ENCODE assay signal across 23 cellular contexts in the genomic region with DNA sequence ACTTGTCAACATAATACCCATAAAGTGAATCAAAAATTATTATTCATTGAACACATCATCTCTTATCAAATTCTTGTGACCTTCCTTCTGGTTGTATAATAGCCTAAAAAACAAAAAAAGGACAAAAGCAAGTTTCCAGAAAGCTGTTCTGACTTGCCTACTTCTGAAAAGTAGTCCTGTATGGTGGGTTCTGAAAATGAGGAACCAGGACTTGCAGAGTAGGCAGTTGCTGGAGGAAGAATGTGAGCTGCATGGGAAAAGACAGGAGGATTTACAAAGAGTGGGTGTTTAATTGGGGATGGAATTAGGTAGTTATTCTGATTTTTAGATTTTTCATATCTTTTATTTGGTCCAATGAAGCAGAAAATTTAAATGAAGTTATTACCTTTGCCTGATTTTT. TPM values are rescaled to one million over a fixed set of nuclear protein-coding genes. Genes with fewer than 3 reads are reported as not detected.
DNase-seq lines count a peak whose midpoint lies in the region; ATAC-seq, FAIRE-seq and TF ChIP-seq lines count a peak whose summit lies in the region.
"Had no signal": no experiment of that assay in that cellular context is flagged by ENCODE, and none has a peak within 500 bp of the region (broad histone marks: within the 10 kb centered on the region; RNA-seq: fewer than 3 reads in every experiment).

No MANE protein-coding gene starts in this region.

- H3K27me3 ChIP-seq in left ventricle myocardium inferior (ENCODE audit: low read depth) (no peaks in the 10 kb centered on the region), adipocyte (replicated peaks; ENCODE audit: control insufficient read depth, insufficient read depth, low read length) (no peaks in the 10 kb centered on the region)
- H3K27me3 ChIP-seq: cardiac muscle cell, uterus had no signal

- FAIRE-seq in D721Med (lab: Jason Lieb, UNC): no peak
- FAIRE-seq: TTC549 had no signal

- no peak overlapping the region for H3K9ac ChIP-seq in adipocyte (ENCODE audit: low read length)

- peaks cover 2% of the 10 kb centered on the region for H3K4me1 ChIP-seq in left ventricle myocardium inferior
- H3K4me1 ChIP-seq in adipocyte (ENCODE audit: control insufficient read depth, insufficient read depth, low read length): peaks cover 12% of the 10 kb centered on the region
- H3K4me1 ChIP-seq: uterus had no signal

- ATAC-seq in Right ventricle myocardium inferior: no peak
- ATAC-seq in GM18511 (IDR thresholded peaks at IDR 0.05; ENCODE audit: unreplicated experiment): no peak
- ATAC-seq: Panc1 had no signal

- H3K4me3 ChIP-seq in left ventricle myocardium inferior: peak overlapping the region; percentile 8
- H3K4me3 ChIP-seq in adipocyte (ENCODE audit: low read length): no peak overlapping the region
- H3K4me3 ChIP-seq: cardiac muscle cell, smooth muscle cell, uterus had no signal

- no peaks in the 10 kb centered on the region for H3K9me3 ChIP-seq in left ventricle myocardium inferior (replicated peaks)
- H3K9me3 ChIP-seq in adipocyte (ENCODE audit: control insufficient read depth, low read length): no peaks in the 10 kb centered on the region
- H3K9me3 ChIP-seq: uterus had no signal

- DNase-seq in left ventricle myocardium inferior (no peak), Right ventricle myocardium inferior (ENCODE audit: missing footprints) (no peak), Kasumi-1 (lab: John Stamatoyannopoulos, UW) (peak; percentile 64 to 65), adipocyte (ENCODE audit: low read depth) (peak; percentile 7), NCI-H2081 treated with DMSO at 0.1 percent for 48 hours (lab: John Stamatoyannopoulos, UW) (no peak), D721Med (ENCODE audit: insufficient read length, low spot score) (no peak), NCI-H446 (lab: John Stamatoyannopoulos, UW) (no peak)
- DNase-seq: activated CD4-positive, alpha-beta T cell treated with anti-CD3 and anti-CD28 coated beads, Interleukin-2, amount 10 ng/mL, durations not matched to agents 24 days and 14 days; activated CD8-positive, alpha-beta memory T cell treated with anti-CD3 and anti-CD28 coated beads, Interleukin-2, amount 50 U/mL, for 48 hours; activated gamma-delta T cell; DMS153; GOT3; NCI-H1436; NCI-H748 treated with DMSO at 0.1 percent for 48 hours; stimulated activated CD4-positive, alpha-beta T cell treated with anti-CD3 and anti-CD28 coated beads, Interleukin-4, amount 100 ng/mL, for 4 hours; SW 1271; uterus had no signal

- TF ChIP-seq CTCF in left ventricle myocardium inferior (IDR thresholded peaks at IDR 0.05; ENCODE audit: borderline replicate concordance) (no peak), D721Med (IDR thresholded peaks at IDR 0.05; ENCODE audit: insufficient read depth, missing control alignments) (no peak)

- intact Hi-C loops in left ventricle myocardium inferior (cut with micrococcal nuclease): no loop called here
- intact Hi-C loops in Right ventricle myocardium inferior (cut with DNase I): no loop called here

- H3K36me3 ChIP-seq in left ventricle myocardium inferior (peaks cover 49% of the 10 kb centered on the region), adipocyte (ENCODE audit: control insufficient read depth, insufficient read depth, low read length, severe bottlenecking) (peaks cover 29% of the 10 kb centered on the region)
- H3K36me3 ChIP-seq: uterus had no signal

- H3K27ac ChIP-seq in left ventricle myocardium inferior (replicated peaks): peak overlapping the region; percentile 34
- H3K27ac ChIP-seq: C4-2B, cardiac muscle cell, uterus had no signal

RNA-seq across cellular contexts. Expression of a gene that starts 56.7 kb away (rescaled TPM):
- total RNA-seq in left ventricle myocardium inferior (14.8 TPM), Right ventricle myocardium inferior (16.4 TPM)

Comparison
In these comparisons a context has a peak if more than half of its experiments do, and no peak if none do; other contexts are left out.
1. DNase-seq: peak in Kasumi-1 (2 of 2) and adipocyte (single experiment); none in left ventricle myocardium inferior (single experiment), Right ventricle myocardium inferior (single experiment), NCI-H2081 treated with DMSO at 0.1 percent for 48 hours (single experiment), D721Med (single experiment) and NCI-H446 (0 of 2).